Comparison of ENCODE assay signal across 8 cellular contexts in the genomic region with DNA sequence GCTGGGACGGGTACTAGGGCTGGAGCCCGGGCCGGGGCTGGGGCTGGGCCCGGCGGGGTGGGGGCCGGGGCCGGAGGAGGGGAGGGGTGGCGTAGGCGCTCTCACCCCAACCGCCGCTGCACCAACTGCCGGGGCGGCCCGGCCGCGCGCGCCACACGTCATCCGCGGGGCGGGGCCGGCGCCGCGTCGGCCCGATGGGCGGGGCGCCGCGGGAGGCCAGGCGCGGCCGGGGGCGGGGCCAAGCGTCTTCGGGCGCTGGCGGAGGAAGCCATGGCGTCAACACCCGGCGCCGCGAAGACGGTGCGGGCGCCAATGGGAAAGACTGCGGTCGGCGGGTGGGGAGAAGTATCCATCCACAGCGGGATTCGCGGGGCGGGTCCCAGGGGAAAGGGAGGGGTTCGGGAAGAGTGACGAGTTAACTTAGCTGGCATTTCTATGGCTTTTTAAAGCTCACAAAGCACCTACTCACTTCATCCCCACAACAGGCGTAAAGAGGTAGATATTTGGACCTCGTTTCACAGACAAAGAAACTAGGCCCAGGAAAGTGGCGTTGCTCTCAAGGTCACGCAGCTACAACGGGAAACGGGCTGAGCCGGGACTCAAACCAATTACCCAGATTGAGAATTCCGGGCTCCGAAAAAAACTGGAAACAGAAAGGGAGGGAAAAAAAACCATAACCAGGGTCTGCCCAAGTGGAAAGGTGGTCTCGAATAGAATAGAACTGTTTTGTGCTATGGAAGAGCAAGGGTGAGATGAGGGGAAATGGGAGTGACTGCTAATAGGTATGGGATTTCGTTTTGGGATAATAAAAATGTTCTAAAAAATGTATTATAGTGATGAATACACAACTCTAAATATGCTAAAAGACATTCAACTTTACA. TPM values are rescaled to one million over a fixed set of nuclear protein-coding genes. Genes with fewer than 3 reads are reported as not detected.
DNase-seq lines count a peak whose midpoint lies in the region; ATAC-seq and TF ChIP-seq lines count a peak whose summit lies in the region.

TSS of gene SPAG9 (minus strand) at position 130 of the 881 bp plus-strand sequence. CDS start 212 bp downstream, outside the sequence.

- peak within 1 kb of the TSS; percentile 82 for H3K4me3 ChIP-seq in epithelial cell of proximal tubule (ENCODE audit: low read depth, low read length)
- peak within 1 kb of the TSS; percentile 81 to 97 for H3K4me3 ChIP-seq in mucosa of rectum (ENCODE audit: low read length in 2 of 2)

- peak within 1 kb of the TSS; percentile 100 for H3K27ac ChIP-seq in mucosa of rectum (ENCODE audit: low read depth in 2 of 2, low read length in 2 of 2)

- no peaks in the 10 kb centered on the region for H3K27me3 ChIP-seq in mucosa of rectum (ENCODE audit: control insufficient read depth in 2 of 2, insufficient read depth in 2 of 2, low read length in 2 of 2)

- H3K36me3 ChIP-seq in mucosa of rectum (ENCODE audit: control insufficient read depth in 2 of 2, insufficient read depth in 2 of 2, low read length in 2 of 2), result no peaks in the 10 kb centered on the region

- H3K9me3 Mint-ChIP-seq in IgD-negative memory B cell, result no peaks in the 10 kb centered on the region

- H3K9ac ChIP-seq in mucosa of rectum (ENCODE audit: low read depth in 1 of 2, low read length in 2 of 2), result peak within 1 kb of the TSS; percentile 93 to 99

- peak within 1 kb of the TSS; percentile 99 to 100 (median 99) for H3K27ac Mint-ChIP-seq in IgD-negative memory B cell

- DNase-seq in DMS 273 (lab: John Stamatoyannopoulos, UW; ENCODE audit: unreplicated experiment) (peak; percentile 99), OCI-M1 (lab: John Stamatoyannopoulos, UW) (peak; percentile 97), activated T-cell treated with anti-CD3 and anti-CD28 coated beads for 48 hours (ENCODE audit: low read depth) (peak; percentile 95), epithelial cell of proximal tubule (ENCODE audit: low read depth) (peak; percentile 68)
- peak; percentile 62 to 78 for DNase-seq in stimulated activated CD8-positive, alpha-beta memory T cell treated with anti-CD3 and anti-CD28 coated beads, Interleukin-4, amount 100 ng/mL, for 4 hours (ENCODE audit: low read depth in 2 of 2, low spot score in 1 of 2)

- no peak for TF ChIP-seq CTCF in epithelial cell of proximal tubule (conservative IDR thresholded peaks at IDR 0.05; ENCODE audit: low read depth, low read length)

- peaks cover 33 to 41% (median 37%) of the 10 kb centered on the region in 3 donors for H3K4me1 Mint-ChIP-seq in IgD-negative memory B cell

- peaks cover 2% of the 10 kb centered on the region for H3K36me3 Mint-ChIP-seq in IgD-negative memory B cell

- H3K27me3 Mint-ChIP-seq in IgD-negative memory B cell, result peaks cover 3% of the 10 kb centered on the region

- ATAC-seq in GM21528 (IDR thresholded peaks at IDR 0.05; ENCODE audit: low FRiP score, unreplicated experiment), result peak; percentile 69

- no peaks in the 10 kb centered on the region for H3K9me3 ChIP-seq in mucosa of rectum (ENCODE audit: control insufficient read depth in 2 of 2, low read length in 2 of 2)

- H3K4me3 Mint-ChIP-seq in IgD-negative memory B cell, result peak within 1 kb of the TSS; percentile 98 to 100 (median 98)

- peaks cover 25 to 32% of the 10 kb centered on the region in 2 donors for H3K4me1 ChIP-seq in mucosa of rectum (ENCODE audit: control insufficient read depth in 2 of 2, insufficient read depth in 2 of 2, low read length in 2 of 2)

RNA-seq across cellular contexts. Expression of gene SPAG9, which starts in this region (rescaled TPM):
- polyA plus RNA-seq in IgD-negative memory B cell, result 6.1 TPM
- 36.4 and 48.2 TPM in 2 replicates for total RNA-seq in epithelial cell of proximal tubule

Comparison
In these comparisons a context has a peak if more than half of its experiments do, and no peak if none do; other contexts are left out.
1. Peak in every context shown above with its lines: DNase-seq, ATAC-seq, H3K4me3 ChIP-seq and H3K27ac ChIP-seq.